In genomic region chr10:4994260-4994659, GRCh38 we compare ENCODE assay signal across 2 cellular contexts. TPM values are rescaled to one million over a fixed set of nuclear protein-coding genes. Genes with fewer than 3 reads are reported as not detected.
"Had no signal": no experiment of that assay in that cellular context is flagged by ENCODE, and none has a peak within 500 bp of the region (broad histone marks: within the 10 kb centered on the region; RNA-seq: fewer than 3 reads in every experiment).

No MANE protein-coding gene starts in this region.

RNA-seq across cellular contexts. Expression of gene AKR1C2, which starts 9.4 kb away (rescaled TPM):
- total RNA-seq: natural killer cell had no signal
- polyA plus RNA-seq: naive thymus-derived CD4-positive, alpha-beta T cell had no signal

RNA-seq across cellular contexts. Expression of gene AKR1C1, which starts 31.0 kb away (rescaled TPM):
- polyA plus RNA-seq: naive thymus-derived CD4-positive, alpha-beta T cell had no signal
